ENCODE assay signal across 17 cellular contexts in genomic region chr4:90824266-90825167, GRCh38.
DNase-seq lines count a peak whose midpoint lies in the region; ATAC-seq, FAIRE-seq and TF ChIP-seq lines count a peak whose summit lies in the region.
"Had no signal": no experiment of that assay in that cellular context is flagged by ENCODE, and none has a peak within 500 bp of the region (broad histone marks: within the 10 kb centered on the region; RNA-seq: fewer than 3 reads in every experiment).

No MANE protein-coding gene starts in this region.

- H3K27ac Mint-ChIP-seq in chondrocyte (ENCODE audit: unreplicated experiment): no peak overlapping the region
- H3K27ac Mint-ChIP-seq: activated CD4-positive, alpha-beta T cell treated with anti-CD3 and anti-CD28 coated beads, Interleukin-2, amount 10 ng/mL, durations not matched to agents 7 days and 5 days; activated naive CD8-positive, alpha-beta T cell treated with anti-CD3 and anti-CD28 coated beads, Interleukin-2, amount 50 U/mL, for 24 hours had no signal

- no peak for TF ChIP-seq POLR2A in lower leg skin (IDR thresholded peaks at IDR 0.05)

- TF ChIP-seq CTCF in lower leg skin (IDR thresholded peaks at IDR 0.05): no peak
- no peak for TF ChIP-seq CTCF in chondrocyte (IDR thresholded peaks at IDR 0.05)

- ATAC-seq in GM19043 (IDR thresholded peaks at IDR 0.05; ENCODE audit: low read depth, unreplicated experiment) (peak; percentile 61), GM21786 (IDR thresholded peaks at IDR 0.05; ENCODE audit: unreplicated experiment) (peak; percentile 71), HG03097 (IDR thresholded peaks at IDR 0.05; ENCODE audit: low FRiP score, unreplicated experiment) (peak; percentile 55)
- ATAC-seq: activated naive CD8-positive, alpha-beta T cell treated with anti-CD3 and anti-CD28 coated beads, Interleukin-2, amount 50 U/mL, for 24 hours; left lobe of liver; pancreas; PC-3 had no signal

- DNase-seq in lower leg skin (ENCODE audit: low spot score in 2 of 2) (no peak), NCI-H2029 (lab: John Stamatoyannopoulos, UW) (no peak), chondrocyte (ENCODE audit: low spot score) (no peak)
- DNase-seq: activated CD4-positive, alpha-beta T cell treated with anti-CD3 and anti-CD28 coated beads, Interleukin-2, amount 10 ng/mL, durations not matched to agents 7 days and 5 days; activated naive CD8-positive, alpha-beta T cell treated with anti-CD3 and anti-CD28 coated beads, Interleukin-2, amount 50 U/mL, for 24 hours; effector CD4-positive, alpha-beta T cell; NCI-H146; pancreas; PC-3; stimulated activated CD4-positive, alpha-beta T cell treated with anti-CD3 and anti-CD28 coated beads, Interleukin-4, amount 100 ng/mL, for 4 hours had no signal

- FAIRE-seq in islet of Langerhans (lab: Jason Lieb, UNC): peak; percentile 38

- H3K27me3 Mint-ChIP-seq in chondrocyte (ENCODE audit: low read depth): no peaks in the 10 kb centered on the region
- H3K27me3 Mint-ChIP-seq: activated CD4-positive, alpha-beta T cell treated with anti-CD3 and anti-CD28 coated beads, Interleukin-2, amount 10 ng/mL, durations not matched to agents 7 days and 5 days; activated naive CD8-positive, alpha-beta T cell treated with anti-CD3 and anti-CD28 coated beads, Interleukin-2, amount 50 U/mL, for 24 hours had no signal

- no peaks in the 10 kb centered on the region for H3K9me3 Mint-ChIP-seq in chondrocyte (ENCODE audit: low read depth)
- H3K9me3 Mint-ChIP-seq: activated CD4-positive, alpha-beta T cell treated with anti-CD3 and anti-CD28 coated beads, Interleukin-2, amount 10 ng/mL, durations not matched to agents 7 days and 5 days had no signal

- H3K4me3 ChIP-seq in lower leg skin (ENCODE audit: low read depth, poor library complexity, severe bottlenecking): no peak overlapping the region
- H3K4me3 ChIP-seq: BLaER1 treated with 17β-estradiol and CSF1 and Interleukin-3, amounts not matched to agents 10 nM and 100 nM; pancreas; tibial nerve had no signal

- no peaks in the 10 kb centered on the region for H3K36me3 Mint-ChIP-seq in chondrocyte (ENCODE audit: low read depth)

- H3K4me3 Mint-ChIP-seq in chondrocyte (ENCODE audit: unreplicated experiment): no peak overlapping the region
- H3K4me3 Mint-ChIP-seq: activated CD4-positive, alpha-beta T cell treated with anti-CD3 and anti-CD28 coated beads, Interleukin-2, amount 10 ng/mL, durations not matched to agents 7 days and 5 days; activated naive CD8-positive, alpha-beta T cell treated with anti-CD3 and anti-CD28 coated beads, Interleukin-2, amount 50 U/mL, for 24 hours had no signal

- peaks cover 8% of the 10 kb centered on the region for H3K4me1 Mint-ChIP-seq in chondrocyte (ENCODE audit: low read depth)
- H3K4me1 Mint-ChIP-seq: activated CD4-positive, alpha-beta T cell treated with anti-CD3 and anti-CD28 coated beads, Interleukin-2, amount 10 ng/mL, durations not matched to agents 7 days and 5 days; activated naive CD8-positive, alpha-beta T cell treated with anti-CD3 and anti-CD28 coated beads, Interleukin-2, amount 50 U/mL, for 24 hours had no signal

- 79 to 87% methylated on average over 2 of the region's 2 CpGs for WGBS in lower leg skin, 2 donors

- intact Hi-C loops in lower leg skin (cut with DNase I; ENCODE audit: low total_unique reads): no loop called here
